In genomic region chrX:13815664-13816063, GRCh38 we compare ENCODE assay signal across 31 cellular contexts. TPM values are rescaled to one million over a fixed set of nuclear protein-coding genes. Genes with fewer than 3 reads are reported as not detected.
DNase-seq lines count a peak whose midpoint lies in the region; ATAC-seq, FAIRE-seq and TF ChIP-seq lines count a peak whose summit lies in the region.
"Had no signal": no experiment of that assay in that cellular context is flagged by ENCODE, and none has a peak within 500 bp of the region (broad histone marks: within the 10 kb centered on the region; RNA-seq: fewer than 3 reads in every experiment).

No MANE protein-coding gene starts in this region.

- H2BK5ac ChIP-seq in trophoblast cell (ENCODE audit: low read depth, low read length, poor library complexity), result no peak overlapping the region

- no peaks in the 10 kb centered on the region for H3K9me1 ChIP-seq in K562 (ENCODE audit: control insufficient read depth, insufficient read depth, low read length)

- H3K27me3 ChIP-seq in K562 (ENCODE audit: control insufficient read depth in 2 of 2, insufficient read depth in 2 of 2, low read length in 2 of 2) (peaks cover 3 to 5% of the 10 kb centered on the region in 2 experiments; a peak in 3 of 5 replicates), endodermal cell (ENCODE audit: control insufficient read depth, insufficient read depth, low read length, poor library complexity, severe bottlenecking) (no peaks in the 10 kb centered on the region), neural progenitor cell (no peaks in the 10 kb centered on the region), trophoblast cell (ENCODE audit: insufficient read depth, low read length) (no peaks in the 10 kb centered on the region), left lung (peaks cover 0 to 8% of the 10 kb centered on the region in 2 donors)

- no peak for ATAC-seq in A549
- ATAC-seq in K562, result no peak
- ATAC-seq in activated T-cell treated with anti-CD3 and anti-CD28 coated beads, Interleukin-2, amount 50 U/mL, for 4 hours, result no peak
- no peak for ATAC-seq in left lung

- H3K4me3 ChIP-seq in A549 (no peak overlapping the region), K562 (no peak overlapping the region), endodermal cell (ENCODE audit: low read length) (no peak overlapping the region), neural progenitor cell (peak overlapping the region; percentile 43), trophoblast cell (ENCODE audit: low read depth, low read length) (no peak overlapping the region), left lung (no peak overlapping the region)
- H3K4me3 ChIP-seq: GM23248, PC-9 had no signal

- no peak for TF ChIP-seq POLR2A in A549 (IDR thresholded peaks at IDR 0.05; ENCODE audit: low read length)
- no peak for TF ChIP-seq POLR2A in K562 (conservative IDR thresholded peaks at IDR 0.05)

- H3K14ac ChIP-seq in trophoblast cell (ENCODE audit: low read length), result no peak overlapping the region

- H3K4me2 ChIP-seq in A549 (no peak overlapping the region), K562 (ENCODE audit: insufficient read depth, low read length) (no peak overlapping the region), neural progenitor cell (peak overlapping the region; percentile 77), trophoblast cell (ENCODE audit: low read length) (no peak overlapping the region)
- H3K4me2 ChIP-seq: PC-9 had no signal

- in situ Hi-C loops in K562 (cut with MboI), result no loop called here

- POLR2A ChIA-PET in A549 (lab: Yijun Ruan, JAX) (no interaction called here), K562 (lab: Yijun Ruan, JAX) (no interaction called here)

- FAIRE-seq in A549 (lab: Jason Lieb, UNC) (no peak), K562 (lab: Jason Lieb, UNC) (no peak)
- FAIRE-seq: G401.6, GM12892 had no signal

- no peak overlapping the region for H2BK12ac ChIP-seq in trophoblast cell (ENCODE audit: low read length)

- H3K9me3 Mint-ChIP-seq in endodermal cell, result peaks cover 48% of the 10 kb centered on the region
- H3K9me3 Mint-ChIP-seq in neural progenitor cell, result peaks cover 5% of the 10 kb centered on the region
- H3K9me3 Mint-ChIP-seq in activated T-cell treated with anti-CD3 and anti-CD28 coated beads, Interleukin-2, amount 50 U/mL, for 4 hours, result no peaks in the 10 kb centered on the region
- H3K9me3 Mint-ChIP-seq: CD8-positive, alpha-beta memory T cell; HFFc6 had no signal

- no peak overlapping the region for H3K23ac ChIP-seq in trophoblast cell (ENCODE audit: low read length)

- H3K9ac ChIP-seq in K562 (ENCODE audit: insufficient read depth in 1 of 2, low read depth in 2 of 2, low read length in 2 of 2) (no peak overlapping the region), endodermal cell (ENCODE audit: extremely low read depth, low read length, poor library complexity, severe bottlenecking) (no peak overlapping the region), neural progenitor cell (no peak overlapping the region), trophoblast cell (ENCODE audit: low read length) (no peak overlapping the region)
- H3K9ac ChIP-seq: GM23248 had no signal

- H3K36me3 ChIP-seq in K562 (ENCODE audit: control insufficient read depth, insufficient read depth, low read length) (no peaks in the 10 kb centered on the region), endodermal cell (ENCODE audit: control insufficient read depth, insufficient read depth, low read length) (no peaks in the 10 kb centered on the region), neural progenitor cell (no peaks in the 10 kb centered on the region), trophoblast cell (ENCODE audit: control insufficient read depth in 1 of 2, insufficient read depth in 2 of 2, low read length in 2 of 2) (no peaks in the 10 kb centered on the region), left lung (no peaks in the 10 kb centered on the region)

- no peak overlapping the region for H3K27ac ChIP-seq in A549
- H3K27ac ChIP-seq in K562 (ENCODE audit: extremely low read depth, low read depth, low read length), result no peak overlapping the region
- peak overlapping the region; percentile 95 for H3K27ac ChIP-seq in endodermal cell (ENCODE audit: low read depth, low read length)
- H3K27ac ChIP-seq in neural progenitor cell, result peak overlapping the region; percentile 89
- H3K27ac ChIP-seq in trophoblast cell (ENCODE audit: low read depth, low read length), result no peak overlapping the region
- H3K27ac ChIP-seq in left lung, result no peak overlapping the region
- H3K27ac ChIP-seq: C4-2B, GM23248, HL-60, PC-9 had no signal

- H4K12ac ChIP-seq in trophoblast cell (ENCODE audit: low read depth, low read length), result no peak overlapping the region

- no peak for DNase-seq in A549 (ENCODE audit: low read depth in 1 of 2, low spot score in 1 of 2)
- DNase-seq in K562 (ENCODE audit: extremely low read depth in 1 of 4, low spot score in 3 of 4), result no peak
- no peak for DNase-seq in endodermal cell
- no peak for DNase-seq in neural progenitor cell (ENCODE audit: low spot score)
- no peak for DNase-seq in activated T-cell treated with anti-CD3 and anti-CD28 coated beads, Interleukin-2, amount 50 U/mL, for 4 hours
- no peak for DNase-seq in trophoblast cell
- DNase-seq in left lung, result no peak
- DNase-seq in T-helper 2 cell, result no peak
- DNase-seq: 8988T; AML-193; Calu3; CD8-positive, alpha-beta memory T cell; DMS153; GM23248; H9; HFFc6; KG1; NCI-H1092; NCI-H1436; NCI-H2029; NCI-H226; NCI-H510A treated with DMSO at 0.1 percent for 48 hours; NCI-H748 treated with DMSO at 0.1 percent for 48 hours; PC-9; RPMI8226; SHP77 treated with DMSO at 0.1 percent for 48 hours had no signal

- no peak overlapping the region for H2AFZ ChIP-seq in K562 (ENCODE audit: low read depth, low read length)
- H2AFZ ChIP-seq in neural progenitor cell (replicated peaks), result no peak overlapping the region
- no peak overlapping the region for H2AFZ ChIP-seq in trophoblast cell (ENCODE audit: insufficient read depth, low read length, poor library complexity)
- H2AFZ ChIP-seq: GM23248, PC-9 had no signal

- no peaks in the 10 kb centered on the region for H3K27me3 Mint-ChIP-seq in endodermal cell (ENCODE audit: insufficient read depth)
- H3K27me3 Mint-ChIP-seq in neural progenitor cell (ENCODE audit: insufficient read depth, low read depth), result peaks cover 6% of the 10 kb centered on the region
- peaks cover 13% of the 10 kb centered on the region for H3K27me3 Mint-ChIP-seq in activated T-cell treated with anti-CD3 and anti-CD28 coated beads, Interleukin-2, amount 50 U/mL, for 4 hours (ENCODE audit: low read depth)

- 14% methylated on average over 7 of the region's 7 CpGs for WGBS in A549 (ENCODE audit: missing lambda C conversion rate)
- 0% methylated on average over 7 of the region's 7 CpGs for WGBS in K562 (ENCODE audit: insufficient coverage, low coverage, missing lambda C conversion rate)
- 89 to 93% methylated on average over 5 to 7 of the region's 7 CpGs for WGBS in endodermal cell (ENCODE audit: insufficient coverage in 1 of 2, insufficient read length in 1 of 2), 2 experiments
- no CpG with 5 or more reads among the region's 7 CpGs for WGBS in trophoblast cell (ENCODE audit: extremely low coverage, insufficient coverage, insufficient read length)

- peaks cover 17% of the 10 kb centered on the region for H3F3A ChIP-seq in neural progenitor cell (ENCODE audit: low read depth)

- no peak for TF ChIP-seq RAD21 in A549 (conservative IDR thresholded peaks at IDR 0.05 in 1 of 2, IDR thresholded peaks at IDR 0.05 in 1 of 2)
- no peak for TF ChIP-seq RAD21 in K562 (CRISPR knock-in tag; conservative IDR thresholded peaks at IDR 0.05 in 1 of 2, IDR thresholded peaks at IDR 0.05 in 1 of 2)

- H3K4me1 ChIP-seq in A549 (no peaks in the 10 kb centered on the region), K562 (replicated peaks in 1 of 2; ENCODE audit: control insufficient read depth in 2 of 2, insufficient read depth in 2 of 2, low read length in 2 of 2) (no peaks in the 10 kb centered on the region), endodermal cell (ENCODE audit: control insufficient read depth, insufficient read depth, low read length) (no peaks in the 10 kb centered on the region), neural progenitor cell (peaks cover 41% of the 10 kb centered on the region), trophoblast cell (ENCODE audit: control insufficient read depth in 1 of 2, insufficient read depth in 2 of 2, low read length in 2 of 2) (no peaks in the 10 kb centered on the region), left lung (no peaks in the 10 kb centered on the region)

- no peaks in the 10 kb centered on the region for H3K79me2 ChIP-seq in K562 (ENCODE audit: control insufficient read depth, insufficient read depth, low read length)
- H3K79me2 ChIP-seq in neural progenitor cell (ENCODE audit: low read depth), result peaks cover 29% of the 10 kb centered on the region
- H3K79me2 ChIP-seq in trophoblast cell (ENCODE audit: control insufficient read depth, insufficient read depth, low read length, poor library complexity), result no peaks in the 10 kb centered on the region

- intact Hi-C loops in K562 (cut with micrococcal nuclease) (no loop called here), left lung (cut with DNase I) (no loop called here)

- H3K36me3 Mint-ChIP-seq in endodermal cell (ENCODE audit: low read depth) (peaks cover 2% of the 10 kb centered on the region), neural progenitor cell (peaks cover 14% of the 10 kb centered on the region)
- H3K36me3 Mint-ChIP-seq in activated T-cell treated with anti-CD3 and anti-CD28 coated beads, Interleukin-2, amount 50 U/mL, for 4 hours (ENCODE audit: insufficient read depth), result no peaks in the 10 kb centered on the region
- H3K36me3 Mint-ChIP-seq: CD8-positive, alpha-beta memory T cell had no signal

- no peaks in the 10 kb centered on the region for H4K20me1 ChIP-seq in K562 (replicated peaks; ENCODE audit: control insufficient read depth, insufficient read depth, low read length)
- H4K20me1 ChIP-seq in neural progenitor cell (ENCODE audit: low read depth), result no peaks in the 10 kb centered on the region

- H2BK120ac ChIP-seq in trophoblast cell (ENCODE audit: insufficient read depth, low read length, poor library complexity), result no peak overlapping the region

- H2AK5ac ChIP-seq in trophoblast cell (ENCODE audit: low read length), result no peak overlapping the region

- H3K27ac Mint-ChIP-seq in endodermal cell (no peak overlapping the region), neural progenitor cell (peak overlapping the region; percentile 73)
- H3K27ac Mint-ChIP-seq: CD8-positive, alpha-beta memory T cell; HFFc6 had no signal

- H3K4me1 Mint-ChIP-seq in endodermal cell (peaks cover 8% of the 10 kb centered on the region), neural progenitor cell (peaks cover 20% of the 10 kb centered on the region)
- H3K4me1 Mint-ChIP-seq in activated T-cell treated with anti-CD3 and anti-CD28 coated beads, Interleukin-2, amount 50 U/mL, for 4 hours (ENCODE audit: low read depth), result no peaks in the 10 kb centered on the region
- H3K4me1 Mint-ChIP-seq: CD8-positive, alpha-beta memory T cell had no signal

- no peak overlapping the region for H3K4ac ChIP-seq in trophoblast cell (ENCODE audit: low read depth, low read length)

- H3K9me3 ChIP-seq in A549 (no peaks in the 10 kb centered on the region), K562 (replicated peaks; ENCODE audit: control insufficient read depth, insufficient read depth, low read depth, low read length) (no peaks in the 10 kb centered on the region), endodermal cell (ENCODE audit: control insufficient read depth, low read length) (no peaks in the 10 kb centered on the region), neural progenitor cell (ENCODE audit: low read depth) (no peaks in the 10 kb centered on the region), trophoblast cell (ENCODE audit: insufficient read depth, low read depth, low read length) (no peaks in the 10 kb centered on the region), left lung (no peaks in the 10 kb centered on the region)

- no peak overlapping the region for H3K18ac ChIP-seq in trophoblast cell (ENCODE audit: low read length)

- CTCF ChIA-PET in A549 (lab: Yijun Ruan, JAX) (no interaction called here), K562 (lab: Yijun Ruan, JAX; ENCODE audit: low intra/inter-chr PET ratio) (no interaction called here)

- TF ChIP-seq CTCF in A549 (IDR thresholded peaks at IDR 0.05) (no peak), K562 (IDR thresholded peaks at IDR 0.05 in 2 of 3, conservative IDR thresholded peaks at IDR 0.05 in 1 of 3; ENCODE audit: insufficient read depth in 2 of 3, low read depth in 1 of 3, low read length in 3 of 3) (no peak), endodermal cell (conservative IDR thresholded peaks at IDR 0.05) (no peak), neural progenitor cell (IDR thresholded peaks at IDR 0.05) (no peak), left lung (IDR thresholded peaks at IDR 0.05) (no peak)

- no peaks in the 10 kb centered on the region for H3K79me1 ChIP-seq in trophoblast cell (ENCODE audit: low read length)

- H4K91ac ChIP-seq in trophoblast cell (ENCODE audit: low read depth, low read length), result no peak overlapping the region

- BruUV-seq in K562 (replicated peaks; lab: Mats Ljungman, UMichigan), result no TSS peak

- TF ChIP-seq EP300 in A549 (IDR thresholded peaks at IDR 0.05) (no peak), K562 (IDR thresholded peaks at IDR 0.05; ENCODE audit: low read length) (no peak)

- H3K4me3 Mint-ChIP-seq in endodermal cell (no peak overlapping the region), neural progenitor cell (peak overlapping the region; percentile 89)
- no peak overlapping the region for H3K4me3 Mint-ChIP-seq in activated T-cell treated with anti-CD3 and anti-CD28 coated beads, Interleukin-2, amount 50 U/mL, for 4 hours
- H3K4me3 Mint-ChIP-seq: CD8-positive, alpha-beta memory T cell; HFFc6 had no signal

- H4K8ac ChIP-seq in trophoblast cell (ENCODE audit: low read depth, low read length), result no peak overlapping the region

RNA-seq across cellular contexts. Expression of gene GPM6B, which starts 1.2 kb away (rescaled TPM):
- polyA plus RNA-seq in A549 (2011; rRNA removed) (0.10 TPM in 1 of 2 replicates, not detected in the other), A549 (2017; fragmentation: RNase III; extraction: RNeasy Plus Mini Kit Qiagen cat#74134 plus additional on column Dnase treatment) (0.03 to 0.05 TPM in 2 of 3 replicates, not detected in the other), K562 (2011; rRNA removed) (not detected in 2 replicates), K562 (2014; fragmentation: Illumina TruSeq; extraction: Trizol) (not detected in 2 replicates), K562 (2014; fragmentation: Nextera tagmentation; extraction: Ambion mirVana) (under 1 TPM; 0.14 to 0.32 TPM), K562 (2014; rRNA removed) (not detected in 2 replicates)
- polyA plus RNA-seq in A549 (2012; cell fraction: cytosol; rRNA removed), result 0.01 TPM in 2 replicates
- not detected in 2 replicates for polyA plus RNA-seq in A549 (2012; cell fraction: nucleus; rRNA removed)
- not detected in 2 replicates for polyA minus RNA-seq in A549 (2011; rRNA and poly(A)+ RNA removed)
- not detected in 2 replicates for total RNA-seq in K562 (2011; cell fraction: chromatin; rRNA removed; ENCODE audit: low replicate concordance)
- not detected in 2 replicates for total RNA-seq in K562 (2011; cell fraction: nucleolus; rRNA removed)
- total RNA-seq in K562 (2011; cell fraction: nucleoplasm; rRNA removed), result not detected in 2 replicates
- total RNA-seq in K562 (2014; rRNA removed) (not detected in 2 replicates), K562 (2014; rRNA removed; fragmentation: Illumina TruSeq; extraction: Trizol) (not detected in 2 replicates), K562 (2015; rRNA removed; fragmentation: Illumina TruSeq; extraction: Trizol) (not detected in 2 replicates), K562 (2021) (not detected in 2 replicates), endodermal cell (10 to 100 TPM; 26.2 to 61.1 TPM), neural progenitor cell (ENCODE audit: low replicate concordance) (49.6 and 69.2 TPM in 2 replicates), left lung (10 to 100 TPM in 1 of 2 donors, 1 to 10 TPM in 1; 7.0 to 17.9 TPM)
- polyA plus RNA-seq in K562 (2011; cell fraction: cytosol; rRNA removed), result not detected in 2 replicates
- polyA plus RNA-seq in K562 (2011; cell fraction: nucleus; rRNA removed), result not detected in 2 replicates
- polyA plus RNA-seq in K562 (2012), result 0.18 and 0.53 TPM in 2 replicates
- polyA minus RNA-seq in K562 (2011; rRNA and poly(A)+ RNA removed), result not detected in 2 replicates
- not detected in 2 replicates for polyA minus RNA-seq in K562 (2011; cell fraction: cytosol; rRNA and poly(A)+ RNA removed)
- under 0.01 TPM in 1 of 2 replicates, not detected in the other for polyA minus RNA-seq in K562 (2011; cell fraction: nucleus; rRNA and poly(A)+ RNA removed)
- polyA plus RNA-seq in endodermal cell (2013, experiment 1 of 2), result 119 TPM
- polyA plus RNA-seq in endodermal cell (2013, experiment 2 of 2), result 92.6 TPM
- total RNA-seq in activated T-cell treated with anti-CD3 and anti-CD28 coated beads, Interleukin-2, amount 50 U/mL, for 4 hours, result under 1 TPM; 0.08 to 0.13 (median 0.10) TPM
- 1.8 TPM in 2 replicates for polyA plus RNA-seq in trophoblast cell (2013)
- total RNA-seq: CD8-positive, alpha-beta memory T cell; HFFc6; HT-29; PC-9 had no signal

Comparison
In these comparisons a context has a peak if more than half of its experiments do, and no peak if none do; other contexts are left out.
1. H3K27ac ChIP-seq: peak in endodermal cell (single experiment) and neural progenitor cell (single experiment); none in A549 (0 of 2), K562 (single experiment), trophoblast cell (single experiment) and left lung (0 of 2).
2. RNA of gene GPM6B, which starts 1.2 kb away (total RNA-seq): 49.6 to 69.2 TPM in neural progenitor cell, 26.2 to 61.1 TPM in endodermal cell and 7.0 to 17.9 TPM in left lung; 0.08 to 0.13 TPM in activated T-cell treated with anti-CD3 and anti-CD28 coated beads, Interleukin-2, amount 50 U/mL, for 4 hours and not detected in K562; every median in the first group is over 4 times any median in the second.
3. Of the 35 proteins assayed by ChIP-seq in both K562 and A549: peak only in K562: CBX8 and ZFP36; only in A549: RNF2; in both: none; in neither: 32.